8 cellular contexts compared by ENCODE assay signal in the genomic region with DNA sequence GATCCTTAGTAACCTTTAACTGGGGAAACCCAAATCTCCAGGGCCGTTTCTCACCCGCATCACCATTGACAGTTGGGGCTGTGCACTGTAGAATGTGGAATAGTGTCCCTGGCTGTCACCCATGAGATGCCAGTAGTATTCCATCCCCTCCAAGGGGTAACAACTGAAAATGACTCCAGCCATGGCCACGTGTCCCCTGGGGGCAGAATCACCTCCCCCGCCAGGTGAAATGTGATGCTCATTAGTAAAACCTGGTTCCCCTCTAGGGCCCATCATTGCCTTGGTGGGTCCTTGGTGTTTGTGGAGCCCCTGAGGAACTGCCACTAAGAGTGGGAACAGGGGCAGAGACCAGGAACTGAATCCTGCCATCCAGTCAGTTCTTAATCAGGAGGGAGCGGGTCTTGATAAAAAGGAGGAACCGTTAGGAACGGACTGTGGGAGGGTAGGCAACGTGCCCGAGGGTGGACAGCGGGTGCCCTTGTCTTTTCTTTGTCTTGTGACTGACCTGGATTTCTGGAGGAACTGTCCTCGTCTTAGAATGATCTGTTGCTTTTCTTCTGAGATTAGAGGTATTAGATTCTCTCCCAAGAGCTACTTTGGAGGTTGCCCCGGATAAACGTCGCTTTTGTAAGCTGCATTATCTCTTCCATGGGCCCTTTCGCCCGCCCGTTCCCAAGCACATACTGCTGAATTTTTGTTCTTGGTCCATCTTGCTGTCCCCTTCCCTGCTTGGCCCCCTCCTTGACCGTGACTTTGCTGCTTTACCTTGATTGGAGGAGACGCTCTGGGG. TPM values are rescaled to one million over a fixed set of nuclear protein-coding genes. Genes with fewer than 3 reads are reported as not detected.
DNase-seq lines count a peak whose midpoint lies in the region; ATAC-seq, FAIRE-seq and TF ChIP-seq lines count a peak whose summit lies in the region.

No MANE protein-coding gene starts in this region.

- peak; percentile 49; the same call in 1 of the 2 replicates for TF ChIP-seq POLR2A in GM12892 (IDR thresholded peaks at IDR 0.05; ENCODE audit: low read depth, low read length)

- no peak for DNase-seq in GM12892 (ENCODE audit: insufficient read length)
- DNase-seq in WERI-Rb-1: peak; percentile 65
- no peak for DNase-seq in foreskin keratinocyte
- DNase-seq in stimulated activated CD8-positive, alpha-beta memory T cell treated with anti-CD3 and anti-CD28 coated beads, Interleukin-4, amount 100 ng/mL, for 48 hours: no peak

- FAIRE-seq in GM12892 (lab: Jason Lieb, UNC): no peak

- H3K4me3 ChIP-seq in WERI-Rb-1 (ENCODE audit: low read depth, low read length): peak overlapping the region; percentile 53
- H3K4me3 ChIP-seq in skin epidermis: peak overlapping the region in 6 of 7 experiments; percentile 1 to 31 (median 12)

- peaks cover 5% of the 10 kb centered on the region; the same call in 1 of the 2 replicates for H3K36me3 ChIP-seq in WERI-Rb-1

- H3K4me1 ChIP-seq in foreskin keratinocyte: peaks cover 19% of the 10 kb centered on the region

- no peaks in the 10 kb centered on the region for H3K9me3 ChIP-seq in WERI-Rb-1 (ENCODE audit: severe bottlenecking)

- H3K27ac ChIP-seq in WERI-Rb-1 (peak overlapping the region; percentile 82), foreskin keratinocyte (peak overlapping the region; percentile 95), skin epidermis (peak overlapping the region; percentile 55 to 94 (median 85))

- TF ChIP-seq CTCF in WERI-Rb-1 (IDR thresholded peaks at IDR 0.05; ENCODE audit: low read depth, low read length) (no peak), foreskin keratinocyte (conservative IDR thresholded peaks at IDR 0.05) (no peak)

- ATAC-seq in foreskin keratinocyte: no peak
- no peak for ATAC-seq in GM19023 (IDR thresholded peaks at IDR 0.05; ENCODE audit: unreplicated experiment)
- ATAC-seq in GM21529 (IDR thresholded peaks at IDR 0.05; ENCODE audit: unreplicated experiment): no peak
- no peak for ATAC-seq in HG03139 (IDR thresholded peaks at IDR 0.05; ENCODE audit: unreplicated experiment)

- H3K27me3 ChIP-seq in WERI-Rb-1 (ENCODE audit: insufficient read depth, low read depth, severe bottlenecking) (no peaks in the 10 kb centered on the region), foreskin keratinocyte (no peaks in the 10 kb centered on the region)

RNA-seq across cellular contexts. Expression of gene MYO9B, which starts 3.5 kb away (rescaled TPM):
- 126 TPM for polyA plus RNA-seq in GM12892 (2012; ENCODE audit: missing spikeins)
- total RNA-seq in foreskin keratinocyte: 41.3 and 48.6 TPM in 2 replicates
- polyA plus RNA-seq in foreskin keratinocyte: 29.1 and 32.6 TPM in 2 replicates

RNA-seq across cellular contexts. Expression of gene HAUS8, which starts 3.9 kb away (rescaled TPM):
- polyA plus RNA-seq in GM12892 (2012; ENCODE audit: missing spikeins): 16.3 TPM
- 15.6 and 18.1 TPM in 2 replicates for total RNA-seq in foreskin keratinocyte
- 18.7 and 20.6 TPM in 2 replicates for polyA plus RNA-seq in foreskin keratinocyte

RNA-seq across cellular contexts. Expression of gene CPAMD8, which starts 52.5 kb away (rescaled TPM):
- 0.49 TPM for polyA plus RNA-seq in GM12892 (2012; ENCODE audit: missing spikeins)
- 0.17 and 0.25 TPM in 2 replicates for total RNA-seq in foreskin keratinocyte
- polyA plus RNA-seq in foreskin keratinocyte: 0.12 and 0.25 TPM in 2 replicates
